Comparison of ENCODE assay signal across 22 cellular contexts in the genomic region with DNA sequence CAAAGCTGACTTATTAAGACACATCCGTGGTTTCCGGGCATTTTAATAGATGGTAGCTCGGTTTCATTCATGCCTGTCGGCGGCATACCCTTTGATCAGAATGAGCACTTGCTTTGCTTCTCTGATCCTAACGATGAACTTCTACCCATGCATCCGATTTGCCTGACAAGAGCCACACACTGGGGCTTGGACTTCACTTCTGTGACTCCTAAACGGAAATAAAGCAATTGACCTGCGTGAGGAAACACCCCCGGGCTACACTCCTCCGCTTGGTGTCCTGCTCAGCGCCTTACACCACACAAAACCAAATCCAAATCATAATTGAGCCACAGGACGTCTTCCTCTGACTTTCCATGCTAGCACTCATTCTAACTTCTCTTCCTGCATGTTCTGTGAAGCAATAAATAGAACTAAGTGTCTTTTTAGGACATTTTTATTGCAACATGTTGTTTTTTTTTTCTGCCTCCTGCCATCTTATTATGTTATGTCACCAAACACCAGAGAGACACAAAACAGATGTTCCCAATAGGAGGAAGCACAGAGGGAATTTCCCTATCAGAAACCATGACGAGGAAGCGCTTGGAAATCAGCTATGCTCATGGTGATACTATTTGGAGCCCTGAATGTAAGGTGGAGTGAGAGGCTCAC.
DNase-seq lines count a peak whose midpoint lies in the region; ATAC-seq lines count a peak whose summit lies in the region.
"Had no signal": no experiment of that assay in that cellular context is flagged by ENCODE, and none has a peak within 500 bp of the region (broad histone marks: within the 10 kb centered on the region; RNA-seq: fewer than 3 reads in every experiment).

No MANE protein-coding gene starts in this region.

- H3K9ac ChIP-seq in ES-I3 (ENCODE audit: low read depth, low read length) = peak overlapping the region; percentile 26; the same call in 1 of the 2 replicates

- peak overlapping the region in 1 of 2 donors; percentile 29 for H3K27ac Mint-ChIP-seq in activated naive CD4-positive, alpha-beta T cell treated with anti-CD3 and anti-CD28 coated beads, Interleukin-2, amount 50 U/mL, for 72 hours
- H3K27ac Mint-ChIP-seq: mesothelial cell of epicardium; natural killer cell; progenitor cell of endocrine pancreas; stimulated activated memory B cell treated with anti-CD40 and anti-IgM and Interleukin-4, amounts not matched to agents 10 μg/mL and 1 μg/mL and 100 μg/mL, for 72 hours had no signal

- peaks cover 46% of the 10 kb centered on the region for H3K4me1 ChIP-seq in ES-I3 (ENCODE audit: insufficient read depth, low read length)

- H3K36me3 Mint-ChIP-seq in activated naive CD4-positive, alpha-beta T cell treated with anti-CD3 and anti-CD28 coated beads, Interleukin-2, amount 50 U/mL, for 72 hours = no peaks in the 10 kb centered on the region
- H3K36me3 Mint-ChIP-seq: mesothelial cell of epicardium; natural killer cell; stimulated activated memory B cell treated with anti-CD40 and anti-IgM and Interleukin-4, amounts not matched to agents 10 μg/mL and 1 μg/mL and 100 μg/mL, for 72 hours had no signal

- no peaks in the 10 kb centered on the region for H3K36me3 ChIP-seq in ES-I3 (ENCODE audit: insufficient read depth, low read length)
- H3K36me3 ChIP-seq: SJCRH30 had no signal

- no peaks in the 10 kb centered on the region; the same call in 1 of the 2 replicates for H3K9me3 ChIP-seq in ES-I3 (ENCODE audit: control insufficient read depth, insufficient read depth, low read length)
- H3K9me3 ChIP-seq: SJCRH30, testis had no signal

- DNase-seq in AG20443 (ENCODE audit: low spot score) = peak; percentile 17
- DNase-seq in SW480 (ENCODE audit: low spot score) = peak; percentile 91
- peak; percentile 58 for DNase-seq in left kidney (ENCODE audit: low read depth, low spot score)
- no peak for DNase-seq in activated naive CD4-positive, alpha-beta T cell treated with anti-CD3 and anti-CD28 coated beads, Interleukin-2, amount 50 U/mL, for 72 hours (ENCODE audit: low spot score in 2 of 2)
- DNase-seq: activated CD4-positive, alpha-beta T cell treated with anti-CD3 and anti-CD28 coated beads, Interleukin-2, amount 50 U/mL, for 4 hours; activated naive CD4-positive, alpha-beta T cell; amygdala; left colon; natural killer cell; NCI-H1436 treated with DMSO at 0.1 percent for 48 hours; SJCRH30; T-helper 2 cell; testis had no signal

- ATAC-seq in HG03045 (IDR thresholded peaks at IDR 0.05; ENCODE audit: unreplicated experiment) (no peak), GM18502 (IDR thresholded peaks at IDR 0.05; ENCODE audit: poor library complexity, unreplicated experiment) (no peak), HG02884 (IDR thresholded peaks at IDR 0.05; ENCODE audit: unreplicated experiment) (no peak)
- no peak for ATAC-seq in activated naive CD4-positive, alpha-beta T cell treated with anti-CD3 and anti-CD28 coated beads, Interleukin-2, amount 50 U/mL, for 72 hours
- ATAC-seq: left colon; natural killer cell; Panc1; stimulated activated memory B cell treated with anti-CD40 and anti-IgM and Interleukin-4, amounts not matched to agents 10 μg/mL and 1 μg/mL and 100 μg/mL, for 72 hours had no signal

- peaks cover 2 to 4% of the 10 kb centered on the region in 2 donors for H3K9me3 Mint-ChIP-seq in activated naive CD4-positive, alpha-beta T cell treated with anti-CD3 and anti-CD28 coated beads, Interleukin-2, amount 50 U/mL, for 72 hours
- H3K9me3 Mint-ChIP-seq: central memory CD8-positive, alpha-beta T cell; natural killer cell had no signal

Comparison
In these comparisons a context has a peak if more than half of its experiments do, and no peak if none do; other contexts are left out.
1. DNase-seq: peak in AG20443 (single experiment), SW480 (single experiment) and left kidney (single experiment); none in activated naive CD4-positive, alpha-beta T cell treated with anti-CD3 and anti-CD28 coated beads, Interleukin-2, amount 50 U/mL, for 72 hours (0 of 2).